ENCODE assay signal across 1 cellular context in the genomic region with DNA sequence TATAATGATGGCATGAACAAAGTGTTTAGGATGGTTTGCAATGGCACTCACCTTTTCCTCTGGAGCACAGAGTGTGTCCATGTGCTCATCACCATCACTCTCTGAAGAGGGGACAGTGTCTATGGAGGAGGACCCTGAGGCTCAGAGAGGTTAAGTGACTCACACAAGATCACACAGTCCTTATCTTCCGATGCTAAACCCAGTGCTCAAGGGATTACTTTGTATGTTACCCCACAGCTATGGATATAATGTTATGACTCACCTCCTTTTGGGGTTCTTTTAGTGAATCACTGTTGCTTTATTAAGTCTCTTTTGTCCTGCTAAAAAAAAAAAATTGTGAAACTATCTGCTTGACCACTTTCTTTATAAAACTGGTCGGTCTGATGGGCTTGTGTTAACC.
TF ChIP-seq lines count a peak whose summit lies in the region.

No MANE protein-coding gene starts in this region.

TF ChIP-seq in IMR-90, 13 proteins besides CTCF, POLR2A, EP300 and RAD21 (continued from another document):
- TF ChIP-seq, protein P1, sequence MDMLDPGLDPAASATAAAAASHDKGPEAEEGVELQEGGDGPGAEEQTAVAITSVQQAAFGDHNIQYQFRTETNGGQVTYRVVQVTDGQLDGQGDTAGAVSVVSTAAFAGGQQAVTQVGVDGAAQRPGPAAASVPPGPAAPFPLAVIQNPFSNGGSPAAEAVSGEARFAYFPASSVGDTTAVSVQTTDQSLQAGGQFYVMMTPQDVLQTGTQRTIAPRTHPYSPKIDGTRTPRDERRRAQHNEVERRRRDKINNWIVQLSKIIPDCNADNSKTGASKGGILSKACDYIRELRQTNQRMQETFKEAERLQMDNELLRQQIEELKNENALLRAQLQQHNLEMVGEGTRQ (IDR thresholded peaks at IDR 0.05; ENCODE audit: low read depth, low read length), result no peak
- peak; percentile 69 for TF ChIP-seq BHLHE40 (IDR thresholded peaks at IDR 0.05; ENCODE audit: low read depth, low read length)
- TF ChIP-seq MAFK (IDR thresholded peaks at IDR 0.05; ENCODE audit: low read depth, low read length), result no peak
- no peak for TF ChIP-seq MAZ (IDR thresholded peaks at IDR 0.05; ENCODE audit: borderline replicate concordance, low read depth, low read length)
- TF ChIP-seq RFX5 (IDR thresholded peaks at IDR 0.05; ENCODE audit: low read depth, low read length), result no peak
- TF ChIP-seq SMC3 (IDR thresholded peaks at IDR 0.05; ENCODE audit: low read depth, low read length), result no peak
- no peak for TF ChIP-seq MXI1 (IDR thresholded peaks at IDR 0.05; ENCODE audit: borderline replicate concordance, low read depth, low read length)
- peak; percentile 59 for TF ChIP-seq RCOR1 (IDR thresholded peaks at IDR 0.05; ENCODE audit: insufficient replicate concordance, low read length)
TF ChIP-seq in IMR-90: peak in this region for 4.
